Comparison of ENCODE assay signal across 13 cellular contexts in genomic region chr22:37334859-37335818, GRCh38. TPM values are rescaled to one million over a fixed set of nuclear protein-coding genes. Genes with fewer than 3 reads are reported as not detected.
DNase-seq lines count a peak whose midpoint lies in the region; ATAC-seq and TF ChIP-seq lines count a peak whose summit lies in the region.
"Had no signal": no experiment of that assay in that cellular context is flagged by ENCODE, and none has a peak within 500 bp of the region (broad histone marks: within the 10 kb centered on the region; RNA-seq: fewer than 3 reads in every experiment).

No MANE protein-coding gene starts in this region.

- no TSS peak for BruUV-seq in HCT116 (replicated peaks; lab: Mats Ljungman, UMichigan)

- peak overlapping the region; percentile 32 for H3K4me3 ChIP-seq in BE2C (ENCODE audit: low read depth, low read length)
- H3K4me3 ChIP-seq in HCT116 (replicated peaks in 1 of 2; ENCODE audit: low read depth in 1 of 2, low read length in 2 of 2), result no peak overlapping the region
- peak overlapping the region; percentile 29 for H3K4me3 ChIP-seq in WI38 (ENCODE audit: low read depth, low read length)
- H3K4me3 ChIP-seq in gastrocnemius medialis, result no peak overlapping the region
- H3K4me3 ChIP-seq in trophoblast cell (ENCODE audit: low read depth, low read length), result no peak overlapping the region
- H3K4me3 ChIP-seq in CD8-positive, alpha-beta T cell (ENCODE audit: low read depth, low read length), result no peak overlapping the region

- RAD21 ChIA-PET in HCT116 (lab: Charles Lee; ENCODE audit: low non-redundant PET in 1 of 2, low total read pairs in 2 of 2, uncharacterized antibody in 2 of 2, unreplicated experiment in 2 of 2), result no interaction called here

- H3K27me3 ChIP-seq in BE2C (peaks cover 25% of the 10 kb centered on the region), HCT116 (ENCODE audit: insufficient read depth, low read length) (no peaks in the 10 kb centered on the region), gastrocnemius medialis (peaks cover 64 to 70% (median 68%) of the 10 kb centered on the region in 3 donors), trophoblast cell (ENCODE audit: insufficient read depth, low read length) (peaks cover 28% of the 10 kb centered on the region)
- H3K27me3 ChIP-seq in CD8-positive, alpha-beta T cell (ENCODE audit: insufficient read depth, low read length), result peaks cover 23% of the 10 kb centered on the region

- H3K9ac ChIP-seq in HCT116 (ENCODE audit: low read length) (no peak overlapping the region), trophoblast cell (ENCODE audit: low read length) (no peak overlapping the region)

- H3K14ac ChIP-seq in trophoblast cell (ENCODE audit: low read length), result no peak overlapping the region

- peaks cover 2% of the 10 kb centered on the region for H3K79me1 ChIP-seq in trophoblast cell (ENCODE audit: low read length)

- H2AFZ ChIP-seq in HCT116 (ENCODE audit: low read depth, low read length, poor library complexity, severe bottlenecking) (no peak overlapping the region), trophoblast cell (ENCODE audit: insufficient read depth, low read length, poor library complexity) (no peak overlapping the region)

- no peak overlapping the region for H2BK120ac ChIP-seq in trophoblast cell (ENCODE audit: insufficient read depth, low read length, poor library complexity)

- no peaks in the 10 kb centered on the region for H4K20me1 ChIP-seq in HCT116 (ENCODE audit: insufficient read depth)

- no peak overlapping the region for H2BK5ac ChIP-seq in trophoblast cell (ENCODE audit: low read depth, low read length, poor library complexity)

- DNase-seq in BE2C (peak; percentile 67), HCT116 (ENCODE audit: low read depth, low spot score) (no peak), memory B cell (ENCODE audit: low spot score in 2 of 2) (no peak), NOMO-1 treated with dmso at 0.1 percent for 144 hours (lab: John Stamatoyannopoulos, UW; ENCODE audit: unreplicated experiment) (no peak), gastrocnemius medialis (no peak), trophoblast cell (no peak)
- DNase-seq in CD8-positive, alpha-beta T cell, result no peak
- DNase-seq: NCI-H510A treated with DMSO at 0.1 percent for 48 hours; stimulated activated CD4-positive, alpha-beta T cell treated with anti-CD3 and anti-CD28 coated beads, Interleukin-12 subunit alpha, Interleukin-12 subunit beta, amount 100 ng/mL, for 4 hours; stimulated activated naive CD4-positive, alpha-beta T cell had no signal

- no peak overlapping the region for H4K8ac ChIP-seq in trophoblast cell (ENCODE audit: low read depth, low read length)

- H3K9me3 ChIP-seq in BE2C (no peaks in the 10 kb centered on the region), HCT116 (ENCODE audit: control insufficient read depth in 1 of 2, insufficient read depth in 1 of 2, low read depth in 1 of 2, low read length in 2 of 2) (no peaks in the 10 kb centered on the region), gastrocnemius medialis (no peaks in the 10 kb centered on the region), trophoblast cell (ENCODE audit: insufficient read depth, low read depth, low read length) (no peaks in the 10 kb centered on the region)
- no peaks in the 10 kb centered on the region for H3K9me3 ChIP-seq in CD8-positive, alpha-beta T cell (ENCODE audit: low read length)

- no peak overlapping the region for H2AK5ac ChIP-seq in trophoblast cell (ENCODE audit: low read length)

- H3K4me1 ChIP-seq in BE2C (peaks cover 9% of the 10 kb centered on the region), HCT116 (ENCODE audit: control insufficient read depth in 1 of 2, insufficient read depth in 2 of 2, low read length in 2 of 2) (peaks cover 67 to 89% of the 10 kb centered on the region in 2 experiments), gastrocnemius medialis (no peaks in the 10 kb centered on the region), trophoblast cell (ENCODE audit: control insufficient read depth in 1 of 2, insufficient read depth in 2 of 2, low read length in 2 of 2) (no peaks in the 10 kb centered on the region)
- peaks cover 5% of the 10 kb centered on the region for H3K4me1 ChIP-seq in CD8-positive, alpha-beta T cell (ENCODE audit: insufficient read depth, low read length)

- TF ChIP-seq CTCF in BE2C (IDR thresholded peaks at IDR 0.05; ENCODE audit: low read depth, low read length) (no peak), HCT116 (IDR thresholded peaks at IDR 0.05 in 2 of 3, conservative IDR thresholded peaks at IDR 0.05 in 1 of 3; ENCODE audit: borderline replicate concordance in 1 of 3, insufficient read depth in 1 of 3, low read depth in 2 of 3, low read length in 2 of 3) (no peak), WI38 (IDR thresholded peaks at IDR 0.05; ENCODE audit: low read depth, low read length) (no peak), gastrocnemius medialis (IDR thresholded peaks at IDR 0.05 in 4 of 5, conservative IDR thresholded peaks at IDR 0.05 in 1 of 5) (no peak)
- TF ChIP-seq CTCF in CD8-positive, alpha-beta T cell (IDR thresholded peaks at IDR 0.05), result no peak

- POLR2A ChIA-PET in HCT116 (lab: Charles Lee), result no interaction called here
- POLR2A ChIA-PET in CD8-positive, alpha-beta T cell (lab: Charles Lee), result interaction anchor here (0.8 to 1.2 kb wide), 3 partner anchors 8 to 19 kb away, joined by 3 read pairs; no protein-coding TSS in a partner anchor

- CTCF ChIA-PET in HCT116 (lab: Charles Lee), result no interaction called here
- CTCF ChIA-PET in CD8-positive, alpha-beta T cell (lab: Charles Lee), result interaction anchor here (0.8 to 3.3 kb wide), 5 partner anchors 11 to 94 kb away, joined by 3 to 12 read pairs (median 4); no protein-coding TSS in a partner anchor

- peaks cover 32% of the 10 kb centered on the region for H3K27me3 Mint-ChIP-seq in memory B cell
- H3K27me3 Mint-ChIP-seq in CD8-positive, alpha-beta T cell (ENCODE audit: low read depth), result peaks cover 48% of the 10 kb centered on the region

- ATAC-seq in HCT116, result no peak
- ATAC-seq in memory B cell (ENCODE audit: low read depth), result peak; percentile 26
- no peak for ATAC-seq in gastrocnemius medialis
- no peak for ATAC-seq in CD8-positive, alpha-beta T cell

- H4K91ac ChIP-seq in trophoblast cell (ENCODE audit: low read depth, low read length), result no peak overlapping the region

- H3K4ac ChIP-seq in trophoblast cell (ENCODE audit: low read depth, low read length), result no peak overlapping the region

- H3K18ac ChIP-seq in trophoblast cell (ENCODE audit: low read length), result no peak overlapping the region

- in situ Hi-C loops in gastrocnemius medialis (cut with MboI; ENCODE audit: low sequenced_read_pairs in 4 of 4), result no loop called here

- no peak overlapping the region for H2BK12ac ChIP-seq in trophoblast cell (ENCODE audit: low read length)

- TF ChIP-seq POLR2A in HCT116 (IDR thresholded peaks at IDR 0.05; ENCODE audit: borderline replicate concordance, extremely low read depth, insufficient read depth, insufficient read length) (no peak), gastrocnemius medialis (IDR thresholded peaks at IDR 0.05) (no peak)

- no peaks in the 10 kb centered on the region for H3K36me3 Mint-ChIP-seq in memory B cell
- no peaks in the 10 kb centered on the region for H3K36me3 Mint-ChIP-seq in CD8-positive, alpha-beta T cell

- H3K4me2 ChIP-seq in HCT116 (ENCODE audit: low read length), result 0 out of 2 replicates have a peak overlapping the region, but pooled peaks have one; percentile 13
- no peak overlapping the region for H3K4me2 ChIP-seq in trophoblast cell (ENCODE audit: low read length)

- no peak overlapping the region for H4K12ac ChIP-seq in trophoblast cell (ENCODE audit: low read depth, low read length)

- WGBS in trophoblast cell (ENCODE audit: extremely low coverage, insufficient coverage, insufficient read length), result no CpG with 5 or more reads among the region's 50 CpGs

- H3K27ac ChIP-seq in HCT116 (ENCODE audit: low read depth, low read length) (peak overlapping the region; percentile 69; the same call in 1 of the 2 replicates), gastrocnemius medialis (no peak overlapping the region), trophoblast cell (ENCODE audit: low read depth, low read length) (no peak overlapping the region)
- no peak overlapping the region for H3K27ac ChIP-seq in CD8-positive, alpha-beta T cell (ENCODE audit: low read depth, low read length)
- H3K27ac ChIP-seq: HL-60 had no signal

- H3K9me2 ChIP-seq in HCT116 (ENCODE audit: insufficient read depth), result no peaks in the 10 kb centered on the region

- H3K27ac Mint-ChIP-seq in memory B cell, result no peak overlapping the region
- no peak overlapping the region for H3K27ac Mint-ChIP-seq in CD8-positive, alpha-beta T cell
- H3K27ac Mint-ChIP-seq: T-helper 1 cell treated with Interleukin-12 subunit alpha and Interleukin-12 subunit beta and Interleukin-4 antibody, amounts not matched to agents 30 μg/mL and 1 μg/mL, for 36 hours had no signal

- intact Hi-C loops in HCT116 (cut with micrococcal nuclease) (no loop called here), gastrocnemius medialis (cut with DNase I; ENCODE audit: low total_unique reads) (no loop called here)
- intact Hi-C loops in CD8-positive, alpha-beta T cell (cut with DNase I, micrococcal nuclease), result no loop called here

- no peaks in the 10 kb centered on the region for H3K9me3 Mint-ChIP-seq in memory B cell
- no peaks in the 10 kb centered on the region for H3K9me3 Mint-ChIP-seq in CD8-positive, alpha-beta T cell
- H3K9me3 Mint-ChIP-seq: T-helper 1 cell treated with Interleukin-12 subunit alpha and Interleukin-12 subunit beta and Interleukin-4 antibody, amounts not matched to agents 30 μg/mL and 1 μg/mL, for 36 hours had no signal

- H3K4me3 Mint-ChIP-seq in memory B cell, result peak overlapping the region; percentile 27
- H3K4me3 Mint-ChIP-seq in CD8-positive, alpha-beta T cell, result no peak overlapping the region
- H3K4me3 Mint-ChIP-seq: T-helper 1 cell treated with Interleukin-12 subunit alpha and Interleukin-12 subunit beta and Interleukin-4 antibody, amounts not matched to agents 30 μg/mL and 1 μg/mL, for 36 hours had no signal

- H3K36me3 ChIP-seq in BE2C (no peaks in the 10 kb centered on the region), HCT116 (ENCODE audit: control insufficient read depth in 1 of 2, insufficient read depth in 2 of 2, low read length in 2 of 2) (no peaks in the 10 kb centered on the region), gastrocnemius medialis (no peaks in the 10 kb centered on the region), trophoblast cell (ENCODE audit: control insufficient read depth in 1 of 2, insufficient read depth in 2 of 2, low read length in 2 of 2) (no peaks in the 10 kb centered on the region)
- no peaks in the 10 kb centered on the region for H3K36me3 ChIP-seq in CD8-positive, alpha-beta T cell (ENCODE audit: insufficient read depth, low read length)

- H3K79me2 ChIP-seq in HCT116 (ENCODE audit: insufficient read depth, low read length), result no peaks in the 10 kb centered on the region
- no peaks in the 10 kb centered on the region for H3K79me2 ChIP-seq in trophoblast cell (ENCODE audit: control insufficient read depth, insufficient read depth, low read length, poor library complexity)

- TF ChIP-seq RAD21 in HCT116 (IDR thresholded peaks at IDR 0.05; ENCODE audit: low read depth), result no peak

- no peak overlapping the region for H3K23ac ChIP-seq in trophoblast cell (ENCODE audit: low read length)

- H3K4me1 Mint-ChIP-seq in memory B cell, result peaks cover 12% of the 10 kb centered on the region
- H3K4me1 Mint-ChIP-seq in CD8-positive, alpha-beta T cell (ENCODE audit: low read depth), result peaks cover 8% of the 10 kb centered on the region

RNA-seq across cellular contexts. Expression of gene CYTH4, which starts 52.8 kb away (rescaled TPM):
- 0.99 TPM for polyA plus RNA-seq in BE2C (2012; ENCODE audit: insufficient read depth, insufficient read length, low read depth)
- total RNA-seq in HCT116 (2021; ENCODE audit: unreplicated experiment) (3.8 TPM), gastrocnemius medialis (1 to 10 TPM in 3 of 4 donors, not detected in 1; 1.7 to 2.2 (median 2.0) TPM)
- polyA plus RNA-seq in HCT116 (2012), result 4.9 and 6.4 TPM in 2 replicates
- polyA plus RNA-seq in trophoblast cell (2013), result not detected in 2 replicates
- 100 to 1,000 TPM; 129 to 143 TPM for total RNA-seq in CD8-positive, alpha-beta T cell

Comparison
In these comparisons a context has a peak if more than half of its experiments do, and no peak if none do; other contexts are left out.
1. H3K4me3 ChIP-seq: peak in BE2C (single experiment) and WI38 (single experiment); none in HCT116 (0 of 2), gastrocnemius medialis (0 of 4), trophoblast cell (single experiment) and CD8-positive, alpha-beta T cell (single experiment).
2. RNA of gene CYTH4, which starts 52.8 kb away (total RNA-seq): 129 to 143 TPM in CD8-positive, alpha-beta T cell; 3.8 TPM in HCT116 (single experiment) and 1.7 to 2.2 TPM in gastrocnemius medialis; every median in the first group is over 10 times any median in the second.